In the genomic region with DNA sequence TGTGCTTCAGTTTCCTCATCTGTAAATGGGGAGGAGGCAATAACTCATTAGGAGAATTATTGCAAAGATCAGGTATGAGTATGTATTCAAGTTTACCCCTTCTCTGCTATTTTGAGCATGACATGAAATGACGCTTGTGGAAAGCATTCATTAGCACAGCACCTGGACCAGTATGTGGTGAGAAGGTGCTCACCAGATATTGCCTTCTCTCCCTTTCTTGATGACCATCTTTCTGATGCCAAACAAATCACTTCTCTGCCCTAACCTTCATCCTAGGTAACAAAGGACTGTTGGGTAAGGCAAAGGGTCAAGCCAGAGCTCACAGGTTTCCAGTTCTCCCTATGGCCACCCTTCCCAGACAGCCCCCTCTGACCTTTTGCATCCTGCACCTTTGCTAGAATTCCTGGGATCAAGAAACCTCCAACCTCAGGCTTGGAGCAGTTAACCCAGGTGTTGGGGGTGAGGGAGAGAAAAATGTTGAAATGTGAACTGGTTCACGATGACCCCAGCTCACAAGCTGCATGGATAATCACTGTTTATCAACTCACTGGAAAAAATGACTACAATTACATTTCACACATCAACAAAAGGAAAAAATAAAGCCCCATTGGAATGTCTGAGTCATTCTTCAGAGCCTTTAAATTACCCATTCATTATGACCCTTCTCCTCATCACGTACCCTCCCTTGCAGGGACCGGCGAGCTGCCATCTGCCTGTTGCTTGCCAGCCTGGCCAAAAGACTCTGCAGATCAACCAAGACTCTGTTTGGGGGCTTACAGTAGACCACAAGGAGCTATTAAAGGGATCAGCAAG, we compare ENCODE assay signal across 8 cellular contexts. TPM values are rescaled to one million over a fixed set of nuclear protein-coding genes. Genes with fewer than 3 reads are reported as not detected.
DNase-seq lines count a peak whose midpoint lies in the region; ATAC-seq and TF ChIP-seq lines count a peak whose summit lies in the region.

No MANE protein-coding gene starts in this region.

- H3K36me3 ChIP-seq in gastroesophageal sphincter (no peaks in the 10 kb centered on the region), left ventricle myocardium inferior (no peaks in the 10 kb centered on the region)

- H3K9me3 ChIP-seq in gastroesophageal sphincter (no peaks in the 10 kb centered on the region), left ventricle myocardium inferior (replicated peaks) (no peaks in the 10 kb centered on the region)

- no peak overlapping the region for H3K4me3 ChIP-seq in gastroesophageal sphincter
- H3K4me3 ChIP-seq in left ventricle myocardium inferior = no peak overlapping the region

- WGBS in gastroesophageal sphincter (ENCODE audit: low coverage in 1 of 2), 2 donors = 39 to 40% methylated on average over 2 to 4 of the region's 5 CpGs

- H3K27me3 ChIP-seq in gastroesophageal sphincter (no peaks in the 10 kb centered on the region), left ventricle myocardium inferior (ENCODE audit: low read depth) (no peaks in the 10 kb centered on the region)

- H3K27ac ChIP-seq in gastroesophageal sphincter = no peak overlapping the region
- H3K27ac ChIP-seq in left ventricle myocardium inferior (replicated peaks) = no peak overlapping the region

- H3K4me1 Mint-ChIP-seq in activated T-helper 1 cell treated with anti-CD3 and anti-CD28 coated beads, Interleukin-12 subunit alpha, Interleukin-12 subunit beta, Interleukin-2, Interleukin-4 antibody, amounts not matched to agents 30 ng/mL and 10 ng/mL and 1 ng/mL, durations not matched to agents 14 hours and 24 hours and 36 hours (ENCODE audit: low read depth) = peaks cover 71% of the 10 kb centered on the region

- no peak for TF ChIP-seq POLR2A in gastroesophageal sphincter (IDR thresholded peaks at IDR 0.05)

- ATAC-seq in gastroesophageal sphincter = no peak

- peaks cover 0 to 18% (median 15%) of the 10 kb centered on the region in 3 donors for H3K4me1 ChIP-seq in gastroesophageal sphincter
- H3K4me1 ChIP-seq in left ventricle myocardium inferior = peaks cover 41% of the 10 kb centered on the region

- DNase-seq in activated effector memory CD4-positive, alpha-beta T cell treated with anti-CD3 and anti-CD28 coated beads, Interleukin-2, amount 50 U/mL, for 16 hours = peak; percentile 72
- DNase-seq in activated effector memory CD4-positive, alpha-beta T cell treated with Interleukin-2 at 50 U/mL for 16 hours = no peak
- no peak for DNase-seq in activated T-helper 1 cell treated with anti-CD3 and anti-CD28 coated beads, Interleukin-12 subunit alpha, Interleukin-12 subunit beta, Interleukin-2, Interleukin-4 antibody, amounts not matched to agents 30 ng/mL and 10 ng/mL and 1 ng/mL, durations not matched to agents 14 hours and 24 hours and 36 hours (ENCODE audit: low spot score)
- peak; percentile 37 for DNase-seq in glomerular endothelial cell (ENCODE audit: extremely low read depth, low read depth, low spot score)
- DNase-seq in stromal cell of bone marrow (ENCODE audit: low read depth) = peak; percentile 54
- DNase-seq in 8988T = no peak
- DNase-seq in left ventricle myocardium inferior = no peak

- peak overlapping the region; percentile 97 for H3K27ac Mint-ChIP-seq in activated T-helper 1 cell treated with anti-CD3 and anti-CD28 coated beads, Interleukin-12 subunit alpha, Interleukin-12 subunit beta, Interleukin-2, Interleukin-4 antibody, amounts not matched to agents 30 ng/mL and 10 ng/mL and 1 ng/mL, durations not matched to agents 14 hours and 24 hours and 36 hours

- intact Hi-C loops in activated T-helper 1 cell treated with anti-CD3 and anti-CD28 coated beads, Interleukin-12 subunit alpha, Interleukin-12 subunit beta, Interleukin-2, Interleukin-4 antibody, amounts not matched to agents 30 ng/mL and 10 ng/mL and 1 ng/mL, durations not matched to agents 14 hours and 24 hours and 36 hours (cut with micrococcal nuclease) = loop anchor here (1.0 to 2.0 kb wide), 8 partner anchors 12 to 149 kb away; a partner anchor contains a TSS
- intact Hi-C loops in left ventricle myocardium inferior (cut with micrococcal nuclease) = no loop called here

- peaks cover 4% of the 10 kb centered on the region for H3K36me3 Mint-ChIP-seq in activated T-helper 1 cell treated with anti-CD3 and anti-CD28 coated beads, Interleukin-12 subunit alpha, Interleukin-12 subunit beta, Interleukin-2, Interleukin-4 antibody, amounts not matched to agents 30 ng/mL and 10 ng/mL and 1 ng/mL, durations not matched to agents 14 hours and 24 hours and 36 hours (ENCODE audit: low read depth)

- no peak for TF ChIP-seq CTCF in gastroesophageal sphincter (IDR thresholded peaks at IDR 0.05)
- TF ChIP-seq CTCF in left ventricle myocardium inferior (IDR thresholded peaks at IDR 0.05; ENCODE audit: borderline replicate concordance) = no peak

- H3K4me3 Mint-ChIP-seq in activated T-helper 1 cell treated with anti-CD3 and anti-CD28 coated beads, Interleukin-12 subunit alpha, Interleukin-12 subunit beta, Interleukin-2, Interleukin-4 antibody, amounts not matched to agents 30 ng/mL and 10 ng/mL and 1 ng/mL, durations not matched to agents 14 hours and 24 hours and 36 hours = peak overlapping the region; percentile 56

- no peaks in the 10 kb centered on the region for H3K9me3 Mint-ChIP-seq in activated T-helper 1 cell treated with anti-CD3 and anti-CD28 coated beads, Interleukin-12 subunit alpha, Interleukin-12 subunit beta, Interleukin-2, Interleukin-4 antibody, amounts not matched to agents 30 ng/mL and 10 ng/mL and 1 ng/mL, durations not matched to agents 14 hours and 24 hours and 36 hours

- no peak for TF ChIP-seq EP300 in gastroesophageal sphincter (IDR thresholded peaks at IDR 0.05)

- H3K27me3 Mint-ChIP-seq in activated T-helper 1 cell treated with anti-CD3 and anti-CD28 coated beads, Interleukin-12 subunit alpha, Interleukin-12 subunit beta, Interleukin-2, Interleukin-4 antibody, amounts not matched to agents 30 ng/mL and 10 ng/mL and 1 ng/mL, durations not matched to agents 14 hours and 24 hours and 36 hours (ENCODE audit: insufficient read depth) = peaks cover 4% of the 10 kb centered on the region

RNA-seq across cellular contexts. Expression of a gene that starts 41.6 kb away (rescaled TPM):
- total RNA-seq in activated T-helper 1 cell treated with anti-CD3 and anti-CD28 coated beads, Interleukin-12 subunit alpha, Interleukin-12 subunit beta, Interleukin-2, Interleukin-4 antibody, amounts not matched to agents 30 ng/mL and 10 ng/mL and 1 ng/mL, durations not matched to agents 14 hours and 24 hours and 36 hours = 306 and 313 TPM in 2 replicates
- total RNA-seq in glomerular endothelial cell = 21.4 and 23.0 TPM in 2 replicates
- total RNA-seq in gastroesophageal sphincter = 100 to 1,000 TPM in 3 of 4 donors, 10 to 100 TPM in 1; 62.3 to 509 (median 348) TPM
- 200 TPM for total RNA-seq in left ventricle myocardium inferior

Comparison
In these comparisons a context has a peak if more than half of its experiments do, and no peak if none do; other contexts are left out.
1. DNase-seq: peak in activated effector memory CD4-positive, alpha-beta T cell treated with anti-CD3 and anti-CD28 coated beads, Interleukin-2, amount 50 U/mL, for 16 hours (single experiment), glomerular endothelial cell (single experiment) and stromal cell of bone marrow (single experiment); none in activated effector memory CD4-positive, alpha-beta T cell treated with Interleukin-2 at 50 U/mL for 16 hours (single experiment), activated T-helper 1 cell treated with anti-CD3 and anti-CD28 coated beads, Interleukin-12 subunit alpha, Interleukin-12 subunit beta, Interleukin-2, Interleukin-4 antibody, amounts not matched to agents 30 ng/mL and 10 ng/mL and 1 ng/mL, durations not matched to agents 14 hours and 24 hours and 36 hours (single experiment), 8988T (single experiment) and left ventricle myocardium inferior (single experiment).